In genomic region chr10:87973635-87974034, GRCh38 we compare ENCODE assay signal across 21 cellular contexts.
DNase-seq lines count a peak whose midpoint lies in the region; ATAC-seq and TF ChIP-seq lines count a peak whose summit lies in the region.
"Had no signal": no experiment of that assay in that cellular context is flagged by ENCODE, and none has a peak within 500 bp of the region (broad histone marks: within the 10 kb centered on the region; RNA-seq: fewer than 3 reads in every experiment).

No MANE protein-coding gene starts in this region.

- TF ChIP-seq POLR2A in spleen (IDR thresholded peaks at IDR 0.05) (no peak), heart left ventricle (IDR thresholded peaks at IDR 0.05) (no peak)

- H3K27me3 Mint-ChIP-seq in immature natural killer cell (ENCODE audit: low read depth in 3 of 3): peaks cover 0 to 3% (median 3%) of the 10 kb centered on the region in 3 donors
- H3K27me3 Mint-ChIP-seq: CD4-positive, CD25-positive, alpha-beta regulatory T cell had no signal

- no peak overlapping the region for H3K4me3 Mint-ChIP-seq in immature natural killer cell
- H3K4me3 Mint-ChIP-seq: CD4-positive, CD25-positive, alpha-beta regulatory T cell had no signal

- H3K27ac Mint-ChIP-seq in immature natural killer cell: no peak overlapping the region
- H3K27ac Mint-ChIP-seq: CD4-positive, CD25-positive, alpha-beta regulatory T cell had no signal

- H3K27me3 ChIP-seq in spleen (replicated peaks in 1 of 7) (no peaks in the 10 kb centered on the region), heart left ventricle (no peaks in the 10 kb centered on the region)

- peak; percentile 52 for ATAC-seq in SK-N-SH treated with all-trans-retinoic acid at 6 μM for 48 hours
- ATAC-seq in HG02571 (IDR thresholded peaks at IDR 0.05; ENCODE audit: unreplicated experiment): no peak
- no peak for ATAC-seq in heart left ventricle
- ATAC-seq: left ventricle myocardium superior had no signal

- H3K27ac ChIP-seq in spleen (no peak overlapping the region), heart left ventricle (no peak overlapping the region)

- no peaks in the 10 kb centered on the region for H3K36me3 ChIP-seq in spleen
- H3K36me3 ChIP-seq in heart left ventricle: no peaks in the 10 kb centered on the region

- H3K4me1 ChIP-seq in spleen (no peaks in the 10 kb centered on the region), heart left ventricle (peaks cover 0 to 8% (median 0%) of the 10 kb centered on the region in 12 donors)

- peak; percentile 54 for DNase-seq in EH (ENCODE audit: low read depth)
- DNase-seq in fibroblast of gingiva (ENCODE audit: low read depth): peak; percentile 2
- DNase-seq in kidney tubule cell (ENCODE audit: low spot score): peak; percentile 52
- DNase-seq in spleen: no peak
- no peak for DNase-seq in heart left ventricle
- no peak for DNase-seq in immature natural killer cell
- DNase-seq: ACHN; amygdala; CD4-positive, CD25-positive, alpha-beta regulatory T cell; cerebellar nuclear complex; effector memory CD4-positive, alpha-beta T cell; foreskin melanocyte; hypothalamus; left ventricle myocardium superior; NCI-H1105; NCI-H526; SHP77; stimulated activated CD4-positive, alpha-beta T cell treated with anti-CD3 and anti-CD28 coated beads, Interleukin-12 subunit alpha, Interleukin-12 subunit beta, amount 100 ng/mL, for 4 hours; T-helper 1 cell had no signal

- H3K4me3 ChIP-seq in spleen: no peak overlapping the region
- H3K4me3 ChIP-seq in heart left ventricle: no peak overlapping the region

- H3K9me3 Mint-ChIP-seq in immature natural killer cell: no peaks in the 10 kb centered on the region

- TF ChIP-seq CTCF in spleen (IDR thresholded peaks at IDR 0.05 in 8 of 11, conservative IDR thresholded peaks at IDR 0.05 in 3 of 11): no peak
- TF ChIP-seq CTCF in heart left ventricle (IDR thresholded peaks at IDR 0.05): no peak

- H3K9me3 ChIP-seq in spleen (no peaks in the 10 kb centered on the region), heart left ventricle (no peaks in the 10 kb centered on the region)

- H3K4me1 Mint-ChIP-seq in immature natural killer cell: no peaks in the 10 kb centered on the region

- intact Hi-C loops in spleen (cut with DNase I; ENCODE audit: low total_unique reads) (no loop called here), heart left ventricle (cut with DNase I) (no loop called here)

- no peaks in the 10 kb centered on the region for H3K36me3 Mint-ChIP-seq in immature natural killer cell
- H3K36me3 Mint-ChIP-seq: CD4-positive, CD25-positive, alpha-beta regulatory T cell had no signal

TF ChIP-seq in SK-N-SH treated with all-trans-retinoic acid at 6 μM for 48 hours, 23 proteins besides CTCF, POLR2A, EP300 and RAD21:
- TF ChIP-seq ISL1 (CRISPR knock-in tag; IDR thresholded peaks at IDR 0.05) (0 out of 2 replicates have a peak, but pooled peaks have one; percentile 23), ZFP30 (CRISPR knock-in tag; IDR thresholded peaks at IDR 0.05) (no peak), CSDC2 (CRISPR knock-in tag; IDR thresholded peaks at IDR 0.05) (no peak)
TF ChIP-seq in SK-N-SH treated with all-trans-retinoic acid at 6 μM for 48 hours: peak in this region for 1.

Comparison
In these comparisons a context has a peak if more than half of its experiments do, and no peak if none do; other contexts are left out.
1. DNase-seq: peak in EH (single experiment), fibroblast of gingiva (single experiment) and kidney tubule cell (single experiment); none in spleen (single experiment), heart left ventricle (0 of 5) and immature natural killer cell (0 of 3).